ENCODE assay signal across 23 cellular contexts in genomic region chr6:19713984-19714383, GRCh38.
DNase-seq lines count a peak whose midpoint lies in the region; ATAC-seq and TF ChIP-seq lines count a peak whose summit lies in the region.
"Had no signal": no experiment of that assay in that cellular context is flagged by ENCODE, and none has a peak within 500 bp of the region (broad histone marks: within the 10 kb centered on the region; RNA-seq: fewer than 3 reads in every experiment).

No MANE protein-coding gene starts in this region.

- H2BK15ac ChIP-seq in H9 (ENCODE audit: low read depth, low read length): no peak overlapping the region

- H3K9me3 Mint-ChIP-seq in H9 (peaks cover 6 to 7% of the 10 kb centered on the region in 2 experiments; a peak in 4 of 5 replicates), endodermal cell (peaks cover 8% of the 10 kb centered on the region)
- no peaks in the 10 kb centered on the region for H3K9me3 Mint-ChIP-seq in natural killer cell treated with Interleukin-12 subunit alpha and Interleukin-12 subunit beta and Interleukin-15 and Interleukin-18, amount 100 ng/mL, for 72 hours
- H3K9me3 Mint-ChIP-seq: CD4-positive, alpha-beta T cell; T-cell had no signal

- no peaks in the 10 kb centered on the region for H3K23me2 ChIP-seq in H9 (ENCODE audit: insufficient read length, low read depth, low read length, poor library complexity, severe bottlenecking)

- H3K9me3 ChIP-seq in H9 (ENCODE audit: control insufficient read depth, low read depth, low read length) (no peaks in the 10 kb centered on the region), endodermal cell (ENCODE audit: control insufficient read depth, low read length) (no peaks in the 10 kb centered on the region), tibial artery (no peaks in the 10 kb centered on the region)
- H3K9me3 ChIP-seq: BLaER1 treated with 17β-estradiol and CSF1 and Interleukin-3, amounts not matched to agents 10 nM and 100 nM; SJCRH30 had no signal

- H3K14ac ChIP-seq in H9 (ENCODE audit: insufficient read depth, low read length): no peak overlapping the region

- no peak overlapping the region for H2AK5ac ChIP-seq in H9 (ENCODE audit: insufficient read length, low read length)

- H3K4me1 Mint-ChIP-seq in H9 (peaks cover 31 to 41% of the 10 kb centered on the region in 2 experiments), endodermal cell (peaks cover 25% of the 10 kb centered on the region)
- no peaks in the 10 kb centered on the region for H3K4me1 Mint-ChIP-seq in natural killer cell treated with Interleukin-12 subunit alpha and Interleukin-12 subunit beta and Interleukin-15 and Interleukin-18, amount 100 ng/mL, for 72 hours (ENCODE audit: low read depth in 2 of 2)
- H3K4me1 Mint-ChIP-seq: T-cell had no signal

- H3K56ac ChIP-seq in H9 (ENCODE audit: insufficient read length, low read depth, low read length): no peak overlapping the region

- H2AFZ ChIP-seq in H9 (ENCODE audit: low read length): no peak overlapping the region
- H2AFZ ChIP-seq: PC-9 had no signal

- no peak overlapping the region for H2BK5ac ChIP-seq in H9 (ENCODE audit: insufficient read length, low read length)

- no peak overlapping the region for H4K5ac ChIP-seq in H9 (ENCODE audit: insufficient read length, low read depth, low read length)

- no peaks in the 10 kb centered on the region for H3K79me1 ChIP-seq in H9 (ENCODE audit: insufficient read depth, low read depth, low read length, poor library complexity, severe bottlenecking)

- WGBS in H9 (ENCODE audit: extremely low coverage, insufficient read length, low lambda C conversion rate): no CpG with 5 or more reads among the region's 3 CpGs
- 58 to 59% methylated on average over 2 of the region's 3 CpGs for WGBS in endodermal cell (ENCODE audit: insufficient coverage in 1 of 2, insufficient read length in 1 of 2), 2 experiments

- no peak overlapping the region for H3K4me3 Mint-ChIP-seq in H9
- no peak overlapping the region for H3K4me3 Mint-ChIP-seq in endodermal cell
- H3K4me3 Mint-ChIP-seq in natural killer cell treated with Interleukin-12 subunit alpha and Interleukin-12 subunit beta and Interleukin-15 and Interleukin-18, amount 100 ng/mL, for 72 hours: no peak overlapping the region
- H3K4me3 Mint-ChIP-seq: CD4-positive, alpha-beta T cell; T-cell had no signal

- no peaks in the 10 kb centered on the region for H3K79me2 ChIP-seq in H9 (ENCODE audit: insufficient read depth, low read length)

- H3K27me3 ChIP-seq in H9 (ENCODE audit: insufficient read depth, low read length) (no peaks in the 10 kb centered on the region), endodermal cell (ENCODE audit: control insufficient read depth, insufficient read depth, low read length, poor library complexity, severe bottlenecking) (no peaks in the 10 kb centered on the region), tibial artery (no peaks in the 10 kb centered on the region)
- H3K27me3 ChIP-seq: BLaER1 treated with 17β-estradiol and CSF1 and Interleukin-3, amounts not matched to agents 10 nM and 100 nM; SJCRH30 had no signal

- intact Hi-C loops in tibial artery (cut with DNase I; ENCODE audit: low total_unique reads): no loop called here

- no peak for ATAC-seq in natural killer cell treated with Interleukin-12 subunit alpha and Interleukin-12 subunit beta and Interleukin-15 and Interleukin-18, amount 100 ng/mL, for 72 hours
- ATAC-seq: Right ventricle myocardium inferior, SK-N-SH treated with all-trans-retinoic acid at 6 μM for 48 hours, T-cell had no signal

- no peak overlapping the region for H3T11ph ChIP-seq in H9 (ENCODE audit: low read length)

- H2BK20ac ChIP-seq in H9 (ENCODE audit: low read depth, low read length, poor library complexity, severe bottlenecking): no peak overlapping the region

- no peak overlapping the region for H3K4ac ChIP-seq in H9 (ENCODE audit: low read depth, low read length)

- H3K23ac ChIP-seq in H9 (ENCODE audit: insufficient read length, low read depth, low read length): no peak overlapping the region

- H3K9ac ChIP-seq in H9 (ENCODE audit: extremely low read depth, insufficient read length, low read length) (no peak overlapping the region), endodermal cell (ENCODE audit: extremely low read depth, low read length, poor library complexity, severe bottlenecking) (no peak overlapping the region)
- H3K9ac ChIP-seq: BLaER1 treated with 17β-estradiol and CSF1 and Interleukin-3, amounts not matched to agents 10 nM and 100 nM had no signal

- no peaks in the 10 kb centered on the region; the same call in 1 of the 2 replicates for H3K4me1 ChIP-seq in H9 (ENCODE audit: insufficient read depth, low read length)
- H3K4me1 ChIP-seq in endodermal cell (ENCODE audit: control insufficient read depth, insufficient read depth, low read length): peaks cover 3% of the 10 kb centered on the region
- H3K4me1 ChIP-seq in tibial artery: peaks cover 0 to 41% (median 12%) of the 10 kb centered on the region in 4 donors
- H3K4me1 ChIP-seq: SJCRH30 had no signal

- no peaks in the 10 kb centered on the region for H4K20me1 ChIP-seq in H9 (ENCODE audit: control insufficient read depth, insufficient read depth, insufficient read length)
- H4K20me1 ChIP-seq: BLaER1 treated with 17β-estradiol and CSF1 and Interleukin-3, amounts not matched to agents 10 nM and 100 nM had no signal

- H3K27ac Mint-ChIP-seq in H9 (peak overlapping the region; percentile 2 to 93 (median 50); a peak in 6 of 7 replicates), endodermal cell (peak overlapping the region; percentile 27)
- H3K27ac Mint-ChIP-seq in natural killer cell treated with Interleukin-12 subunit alpha and Interleukin-12 subunit beta and Interleukin-15 and Interleukin-18, amount 100 ng/mL, for 72 hours: no peak overlapping the region
- H3K27ac Mint-ChIP-seq: CD4-positive, alpha-beta T cell; T-cell had no signal

- TF ChIP-seq CTCF in H9 (conservative IDR thresholded peaks at IDR 0.05) (no peak), endodermal cell (conservative IDR thresholded peaks at IDR 0.05) (no peak), tibial artery (IDR thresholded peaks at IDR 0.05) (no peak)

- H3K4me2 ChIP-seq in H9 (ENCODE audit: insufficient read depth, insufficient read length, low read length): no peak overlapping the region
- H3K4me2 ChIP-seq: BLaER1 treated with 17β-estradiol and CSF1 and Interleukin-3, amounts not matched to agents 10 nM and 100 nM; PC-9 had no signal

- H3K18ac ChIP-seq in H9 (ENCODE audit: insufficient read length, low read depth, low read length): no peak overlapping the region

- no peak overlapping the region for H2BK12ac ChIP-seq in H9 (ENCODE audit: insufficient read length, low read depth, low read length)

- no peaks in the 10 kb centered on the region for H3K27me3 Mint-ChIP-seq in H9 (ENCODE audit: low read depth)
- no peaks in the 10 kb centered on the region for H3K27me3 Mint-ChIP-seq in endodermal cell (ENCODE audit: insufficient read depth)
- peaks cover 0 to 5% of the 10 kb centered on the region in 2 donors for H3K27me3 Mint-ChIP-seq in natural killer cell treated with Interleukin-12 subunit alpha and Interleukin-12 subunit beta and Interleukin-15 and Interleukin-18, amount 100 ng/mL, for 72 hours
- H3K27me3 Mint-ChIP-seq: CD4-positive, alpha-beta T cell had no signal

- H3K4me3 ChIP-seq in endodermal cell (ENCODE audit: low read length): no peak overlapping the region
- H3K4me3 ChIP-seq in tibial artery: no peak overlapping the region
- H3K4me3 ChIP-seq: BLaER1 treated with 17β-estradiol and CSF1 and Interleukin-3, amounts not matched to agents 10 nM and 100 nM; PC-9; SJCRH30 had no signal

- no peak overlapping the region for H4K91ac ChIP-seq in H9 (ENCODE audit: insufficient read length, low read depth, low read length)

- H3K36me3 Mint-ChIP-seq in H9 (ENCODE audit: insufficient read depth in 1 of 3, low read depth in 3 of 3) (peaks cover 2 to 18% (median 2%) of the 10 kb centered on the region in 3 experiments; a peak in 5 of 7 replicates), endodermal cell (ENCODE audit: low read depth) (peaks cover 2% of the 10 kb centered on the region)
- no peaks in the 10 kb centered on the region for H3K36me3 Mint-ChIP-seq in natural killer cell treated with Interleukin-12 subunit alpha and Interleukin-12 subunit beta and Interleukin-15 and Interleukin-18, amount 100 ng/mL, for 72 hours
- H3K36me3 Mint-ChIP-seq: T-cell had no signal

- no peak overlapping the region for H2BK120ac ChIP-seq in H9 (ENCODE audit: low read depth, low read length, poor library complexity, severe bottlenecking)

- H3K36me3 ChIP-seq in endodermal cell (ENCODE audit: control insufficient read depth, insufficient read depth, low read length) (no peaks in the 10 kb centered on the region), tibial artery (no peaks in the 10 kb centered on the region)
- H3K36me3 ChIP-seq: BLaER1 treated with 17β-estradiol and CSF1 and Interleukin-3, amounts not matched to agents 10 nM and 100 nM; SJCRH30 had no signal

- DNase-seq in H9 (no peak), NCI-H69 (lab: John Stamatoyannopoulos, UW) (peak; percentile 42), endodermal cell (no peak), tibial artery (no peak), NCI-H2171 treated with DMSO at 0.1 percent for 48 hours (lab: John Stamatoyannopoulos, UW) (no peak)
- no peak for DNase-seq in activated CD4-positive, alpha-beta T cell treated with anti-CD3 and anti-CD28 coated beads for 48 hours
- DNase-seq in natural killer cell treated with Interleukin-12 subunit alpha and Interleukin-12 subunit beta and Interleukin-15 and Interleukin-18, amount 100 ng/mL, for 72 hours (ENCODE audit: low spot score): no peak
- DNase-seq: AML-193; CD4-positive, alpha-beta T cell; COR-L47; DMS53; Kasumi-1; NCI-H1092 treated with DMSO at 0.1 percent for 48 hours; NCI-H1436; NCI-H187; NCI-H446; NCI-H526; PC-9; SJCRH30; T-cell had no signal

- H4K8ac ChIP-seq in H9 (replicated peaks; ENCODE audit: insufficient read length, low read depth, low read length): no peak overlapping the region

- H3K27ac ChIP-seq in H9 (ENCODE audit: insufficient read length, low read depth, low read length): no peak overlapping the region
- no peak overlapping the region for H3K27ac ChIP-seq in endodermal cell (ENCODE audit: low read depth, low read length)
- H3K27ac ChIP-seq in tibial artery: peak overlapping the region; percentile 25 to 29
- H3K27ac ChIP-seq: BLaER1 treated with 17β-estradiol and CSF1 and Interleukin-3, amounts not matched to agents 10 nM and 100 nM; PC-9; SJCRH30 had no signal

Comparison
In these comparisons a context has a peak if more than half of its experiments do, and no peak if none do; other contexts are left out.
1. H3K27ac ChIP-seq: peak in tibial artery (2 of 2); none in H9 (single experiment) and endodermal cell (single experiment).
2. H3K27ac Mint-ChIP-seq: peak in H9 (3 of 3) and endodermal cell (single experiment); none in natural killer cell treated with Interleukin-12 subunit alpha and Interleukin-12 subunit beta and Interleukin-15 and Interleukin-18, amount 100 ng/mL, for 72 hours (0 of 2).